In the genomic region with DNA sequence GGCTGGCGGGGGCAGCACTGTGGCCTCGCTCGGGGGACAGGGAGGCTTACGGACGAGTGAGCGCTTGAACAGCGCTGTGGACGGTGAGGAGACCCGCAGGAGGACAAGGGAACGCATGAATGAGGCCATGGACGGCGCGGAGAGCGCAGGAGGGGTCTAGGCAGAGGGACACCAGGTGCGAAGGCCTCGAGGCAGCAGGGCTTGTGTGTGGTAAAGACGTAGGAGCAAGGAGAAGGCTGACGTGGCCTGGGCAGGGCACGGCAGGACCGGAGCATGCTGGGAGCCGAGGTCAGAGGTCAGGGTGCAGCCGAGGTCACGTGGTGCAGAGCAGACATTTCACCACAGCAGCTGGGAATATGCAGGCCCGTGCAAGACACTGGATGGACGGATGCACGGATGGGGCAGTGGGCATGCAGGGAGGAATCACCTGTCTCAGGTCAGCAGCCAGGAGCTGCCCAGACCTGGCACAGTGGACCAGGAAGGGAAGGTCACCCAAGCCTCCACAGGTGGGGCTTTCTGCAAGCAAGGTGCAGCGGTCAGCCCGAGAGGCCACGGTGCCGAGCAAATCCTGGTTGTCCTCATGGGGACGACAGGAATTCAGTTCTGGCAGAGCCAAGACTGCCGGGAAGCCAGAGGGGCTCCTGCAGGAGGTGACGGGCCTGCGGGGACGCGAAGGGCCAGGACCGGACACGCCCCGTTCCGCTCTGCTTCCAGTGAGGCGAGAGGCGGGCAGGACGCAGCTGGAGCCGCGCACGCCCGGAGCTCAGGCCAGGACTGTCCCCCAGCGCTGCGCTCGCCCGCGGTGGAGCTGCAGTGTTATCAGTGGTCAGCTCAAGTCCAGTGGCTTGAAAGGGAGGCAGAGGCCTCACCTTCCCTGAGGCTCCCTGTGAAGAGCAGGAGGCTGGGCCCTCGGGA, we compare ENCODE assay signal across 12 cellular contexts.
DNase-seq lines count a peak whose midpoint lies in the region; ATAC-seq, FAIRE-seq and TF ChIP-seq lines count a peak whose summit lies in the region.
"Had no signal": no experiment of that assay in that cellular context is flagged by ENCODE, and none has a peak within 500 bp of the region (broad histone marks: within the 10 kb centered on the region; RNA-seq: fewer than 3 reads in every experiment).

No MANE protein-coding gene starts in this region.

- peak; percentile 59 for FAIRE-seq in urothelium cell line (lab: Jason Lieb, UNC)
- FAIRE-seq: colon had no signal

- H3K27ac Mint-ChIP-seq in brain: peak overlapping the region; percentile 20 to 82 (median 73)
- H3K27ac Mint-ChIP-seq in nephron: peak overlapping the region in 2 of 3 experiments; percentile 21 to 75

- intact Hi-C loops in Right ventricle myocardium inferior (cut with DNase I) (no loop called here), cardiac septum (cut with DNase I) (no loop called here), A673 (cut with micrococcal nuclease; ENCODE audit: unreplicated experiment) (loop anchor here (10.0 kb wide), 1 partner anchor 55 kb away; no protein-coding TSS in a partner anchor)

- no TSS peak for BruUV-seq in A673 (replicated peaks; lab: Mats Ljungman, UMichigan)

- DNase-seq in Right ventricle myocardium inferior (ENCODE audit: missing footprints): peak; percentile 76
- no peak for DNase-seq in cardiac septum (ENCODE audit: low spot score)
- no peak for DNase-seq in urothelium cell line (ENCODE audit: low spot score)
- DNase-seq in A172 (ENCODE audit: low spot score): no peak
- DNase-seq in A673 (ENCODE audit: low spot score): no peak
- DNase-seq: activated gamma-delta T cell treated with Interleukin-2 at 50 U/mL for 16 hours, GM23248, NCI-H2171 treated with DMSO at 0.1 percent for 48 hours had no signal

- H3K4me3 Mint-ChIP-seq in brain: no peak overlapping the region
- H3K4me3 Mint-ChIP-seq in nephron: no peak overlapping the region

- H3K27me3 Mint-ChIP-seq in brain (no peaks in the 10 kb centered on the region), nephron (ENCODE audit: low read depth) (peaks cover 4% of the 10 kb centered on the region)

- no peak overlapping the region for H3K27ac ChIP-seq in A673 (ENCODE audit: low read depth, low read length, poor library complexity, severe bottlenecking)
- H3K27ac ChIP-seq: GM23248 had no signal

- H3K9me3 ChIP-seq in A673 (ENCODE audit: low read depth, low read length, poor library complexity, severe bottlenecking): no peaks in the 10 kb centered on the region

- POLR2A ChIA-PET in A673 (lab: Charles Lee; ENCODE audit: low non-redundant PET): no interaction called here

- peaks cover 15% of the 10 kb centered on the region for H3K4me1 ChIP-seq in A673 (ENCODE audit: insufficient read depth, low read length, poor library complexity, severe bottlenecking)

- peak; percentile 37 for ATAC-seq in Right ventricle myocardium inferior
- ATAC-seq in HG03159 (IDR thresholded peaks at IDR 0.05; ENCODE audit: unreplicated experiment): no peak

- CTCF ChIA-PET in A673 (lab: Charles Lee): no interaction called here

- H3K36me3 ChIP-seq in A673 (ENCODE audit: insufficient read depth, low read length, poor library complexity, severe bottlenecking): peaks cover under 1% of the 10 kb centered on the region

- H3K36me3 Mint-ChIP-seq in brain: peaks cover 11% of the 10 kb centered on the region
- peaks cover 3% of the 10 kb centered on the region for H3K36me3 Mint-ChIP-seq in nephron (ENCODE audit: low read depth)

- H3K9me3 Mint-ChIP-seq in brain (peaks cover 0 to 3% (median 2%) of the 10 kb centered on the region in 5 experiments), nephron (no peaks in the 10 kb centered on the region)

- TF ChIP-seq CTCF in brain (conservative IDR thresholded peaks at IDR 0.05) (no peak), nephron (IDR thresholded peaks at IDR 0.05; ENCODE audit: unreplicated experiment in 3 of 3) (no peak), A673 (conservative IDR thresholded peaks at IDR 0.05; ENCODE audit: low read depth, low read length) (no peak)

- H3K4me1 Mint-ChIP-seq in brain (peaks cover 51% of the 10 kb centered on the region), nephron (peaks cover 19% of the 10 kb centered on the region)

- no peak overlapping the region for H3K4me3 ChIP-seq in A673 (ENCODE audit: low read depth, low read length, poor library complexity, severe bottlenecking)
- H3K4me3 ChIP-seq: GM23248 had no signal

- H3K27me3 ChIP-seq in A673 (replicated peaks; ENCODE audit: insufficient read depth, low read depth, low read length, poor library complexity): no peaks in the 10 kb centered on the region
